13 cellular contexts compared by ENCODE assay signal in the genomic region with DNA sequence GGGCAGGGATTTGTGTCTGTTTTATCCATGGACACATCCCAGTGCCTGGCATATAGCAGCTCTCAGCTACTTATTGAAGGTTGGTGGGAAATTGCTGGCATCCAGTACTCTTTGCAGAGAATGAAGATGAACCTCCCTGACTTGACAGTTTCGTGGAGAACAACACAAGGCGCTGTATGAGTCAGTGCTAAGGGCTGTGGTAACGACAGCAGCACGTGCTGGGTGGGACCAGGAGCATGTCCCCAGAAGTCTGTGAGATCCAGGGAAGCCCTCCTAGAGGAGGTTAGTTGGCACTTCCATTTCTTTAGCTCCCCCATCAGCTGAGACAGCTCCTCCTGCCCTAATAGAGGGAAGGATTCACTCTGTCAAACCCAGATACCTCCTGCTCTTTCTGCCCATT. TPM values are rescaled to one million over a fixed set of nuclear protein-coding genes. Genes with fewer than 3 reads are reported as not detected.
DNase-seq lines count a peak whose midpoint lies in the region; ATAC-seq and TF ChIP-seq lines count a peak whose summit lies in the region.
"Had no signal": no experiment of that assay in that cellular context is flagged by ENCODE, and none has a peak within 500 bp of the region (broad histone marks: within the 10 kb centered on the region; RNA-seq: fewer than 3 reads in every experiment).

No MANE protein-coding gene starts in this region.

- peaks cover 68% of the 10 kb centered on the region for H3K4me1 Mint-ChIP-seq in activated naive CD8-positive, alpha-beta T cell (ENCODE audit: low read depth)
- peaks cover 53% of the 10 kb centered on the region for H3K4me1 Mint-ChIP-seq in activated naive CD8-positive, alpha-beta T cell treated with anti-CD3 and anti-CD28 coated beads for 36 hours
- H3K4me1 Mint-ChIP-seq in central memory CD8-positive, alpha-beta T cell = peaks cover 27% of the 10 kb centered on the region
- peaks cover 5% of the 10 kb centered on the region for H3K4me1 Mint-ChIP-seq in MCF 10A (ENCODE audit: insufficient read depth, unreplicated experiment)

- H3K27me3 Mint-ChIP-seq in activated naive CD8-positive, alpha-beta T cell = no peaks in the 10 kb centered on the region
- no peaks in the 10 kb centered on the region for H3K27me3 Mint-ChIP-seq in activated naive CD8-positive, alpha-beta T cell treated with anti-CD3 and anti-CD28 coated beads for 36 hours
- H3K27me3 Mint-ChIP-seq in central memory CD8-positive, alpha-beta T cell = no peaks in the 10 kb centered on the region
- H3K27me3 Mint-ChIP-seq in MCF 10A (ENCODE audit: insufficient read depth, unreplicated experiment) = peaks cover 8% of the 10 kb centered on the region

- no peak for DNase-seq in activated naive CD8-positive, alpha-beta T cell treated with anti-CD3 and anti-CD28 coated beads for 36 hours
- DNase-seq in NB4 (ENCODE audit: low read depth) (peak; percentile 32), MCF 10A (ENCODE audit: unreplicated experiment) (no peak), suprapubic skin (ENCODE audit: low spot score in 2 of 2) (no peak), retina (no peak)
- DNase-seq in central memory CD8-positive, alpha-beta T cell (ENCODE audit: low spot score in 2 of 2) = no peak
- no peak for DNase-seq in stimulated activated naive CD8-positive, alpha-beta T cell treated with anti-CD3 and anti-CD28 coated beads, Interleukin-15, Interleukin-2, amounts not matched to agents 100 U/mL and 50 U/mL, for 24 hours
- DNase-seq: activated effector memory CD4-positive, alpha-beta T cell treated with Interleukin-2 at 50 U/mL for 16 hours; ovary; SW 1271 had no signal

- no peak for TF ChIP-seq EP300 in suprapubic skin (IDR thresholded peaks at IDR 0.05)

- peak overlapping the region; percentile 58 for H3K27ac Mint-ChIP-seq in activated naive CD8-positive, alpha-beta T cell
- no peak overlapping the region for H3K27ac Mint-ChIP-seq in activated naive CD8-positive, alpha-beta T cell treated with anti-CD3 and anti-CD28 coated beads for 36 hours
- H3K27ac Mint-ChIP-seq in central memory CD8-positive, alpha-beta T cell (ENCODE audit: low read depth) = peak overlapping the region; percentile 63
- no peak overlapping the region for H3K27ac Mint-ChIP-seq in MCF 10A (ENCODE audit: low read depth, unreplicated experiment)

- WGBS in suprapubic skin = 45% methylated on average over 4 of the region's 4 CpGs

- intact Hi-C loops in MCF 10A (cut with micrococcal nuclease) = no loop called here

- peaks cover under 1% of the 10 kb centered on the region for H3K27me3 ChIP-seq in suprapubic skin
- H3K27me3 ChIP-seq: ovary had no signal

- no peak overlapping the region for H3K4me3 ChIP-seq in NB4 (ENCODE audit: low read depth, low read length)
- H3K4me3 ChIP-seq in suprapubic skin = no peak overlapping the region
- H3K4me3 ChIP-seq: ovary had no signal

- TF ChIP-seq POLR2A in NB4 (IDR thresholded peaks at IDR 0.05; ENCODE audit: extremely low read depth, insufficient read length) (no peak), suprapubic skin (IDR thresholded peaks at IDR 0.05) (no peak)

- H3K4me3 Mint-ChIP-seq in activated naive CD8-positive, alpha-beta T cell = peak overlapping the region; percentile 27
- H3K4me3 Mint-ChIP-seq in activated naive CD8-positive, alpha-beta T cell treated with anti-CD3 and anti-CD28 coated beads for 36 hours = no peak overlapping the region
- H3K4me3 Mint-ChIP-seq in central memory CD8-positive, alpha-beta T cell = no peak overlapping the region
- H3K4me3 Mint-ChIP-seq in MCF 10A (ENCODE audit: unreplicated experiment) = no peak overlapping the region

- H3K4me1 ChIP-seq in suprapubic skin = peaks cover under 1% of the 10 kb centered on the region

- ATAC-seq in central memory CD8-positive, alpha-beta T cell (replicated peaks; ENCODE audit: extremely low read depth, poor library complexity, severe bottlenecking) = no peak
- peak; percentile 47 for ATAC-seq in stimulated activated naive CD8-positive, alpha-beta T cell treated with anti-CD3 and anti-CD28 coated beads, Interleukin-15, Interleukin-2, amounts not matched to agents 100 U/mL and 50 U/mL, for 24 hours

- peaks cover 4% of the 10 kb centered on the region for H3K36me3 Mint-ChIP-seq in activated naive CD8-positive, alpha-beta T cell
- no peaks in the 10 kb centered on the region for H3K36me3 Mint-ChIP-seq in activated naive CD8-positive, alpha-beta T cell treated with anti-CD3 and anti-CD28 coated beads for 36 hours
- peaks cover 1% of the 10 kb centered on the region for H3K36me3 Mint-ChIP-seq in central memory CD8-positive, alpha-beta T cell (ENCODE audit: insufficient read depth)
- H3K36me3 Mint-ChIP-seq in MCF 10A (ENCODE audit: insufficient read depth, unreplicated experiment) = no peaks in the 10 kb centered on the region

- no peaks in the 10 kb centered on the region for H3K9me3 ChIP-seq in suprapubic skin
- H3K9me3 ChIP-seq: ovary had no signal

- CTCF ChIA-PET in MCF 10A (lab: Yijun Ruan, JAX) = interaction anchor here (0.6 to 7.1 kb wide), 14 partner anchors 10 to 281 kb away, joined by 3 to 93 read pairs (median 5); a partner anchor contains a TSS

- H3K9me3 Mint-ChIP-seq in activated naive CD8-positive, alpha-beta T cell (ENCODE audit: low read depth) = no peaks in the 10 kb centered on the region
- no peaks in the 10 kb centered on the region for H3K9me3 Mint-ChIP-seq in activated naive CD8-positive, alpha-beta T cell treated with anti-CD3 and anti-CD28 coated beads for 36 hours
- H3K9me3 Mint-ChIP-seq in central memory CD8-positive, alpha-beta T cell = no peaks in the 10 kb centered on the region
- no peaks in the 10 kb centered on the region for H3K9me3 Mint-ChIP-seq in MCF 10A (ENCODE audit: unreplicated experiment)

- POLR2A ChIA-PET in MCF 10A (lab: Yijun Ruan, JAX) = interaction anchor here (0.6 to 1.5 kb wide), 4 partner anchors 8 to 66 kb away, joined by 3 read pairs; a partner anchor contains a TSS

- no peaks in the 10 kb centered on the region for H3K36me3 ChIP-seq in suprapubic skin
- H3K36me3 ChIP-seq: ovary had no signal

- no TSS peak for BruUV-seq in MCF 10A (replicated peaks; lab: Mats Ljungman, UMichigan)

- TF ChIP-seq CTCF in NB4 (IDR thresholded peaks at IDR 0.05; ENCODE audit: low read depth, low read length) (no peak), MCF 10A (IDR thresholded peaks at IDR 0.05; ENCODE audit: unreplicated experiment) (no peak), suprapubic skin (IDR thresholded peaks at IDR 0.05) (no peak)

- no peak overlapping the region for H3K27ac ChIP-seq in suprapubic skin
- H3K27ac ChIP-seq: ovary had no signal

RNA-seq across cellular contexts. Expression of a gene that starts 25.9 kb away (rescaled TPM):
- not detected for total RNA-seq in activated naive CD8-positive, alpha-beta T cell treated with anti-CD3 and anti-CD28 coated beads for 36 hours
- not detected in 2 replicates for total RNA-seq in MCF 10A (2022)
- total RNA-seq in suprapubic skin = not detected
- total RNA-seq: cardiac septum, mesenteric fat pad, ovary had no signal

RNA-seq across cellular contexts. Expression of a gene that starts 27.6 kb away (rescaled TPM):
- not detected for total RNA-seq in activated naive CD8-positive, alpha-beta T cell treated with anti-CD3 and anti-CD28 coated beads for 36 hours
- total RNA-seq in MCF 10A (2022) (not detected in 2 replicates), suprapubic skin (1 to 10 TPM in 2 of 4 donors, under 1 TPM in 1, not detected in 1; 0.49 to 1.6 (median 1.0) TPM)

RNA-seq across cellular contexts. Expression of a gene that starts 60.0 kb away (rescaled TPM):
- 10 to 100 TPM; 53.5 to 57.8 TPM for total RNA-seq in activated naive CD8-positive, alpha-beta T cell treated with anti-CD3 and anti-CD28 coated beads for 36 hours
- 142 and 178 TPM in 2 replicates for total RNA-seq in MCF 10A (2022)
- 10 to 100 TPM; 38.0 to 72.3 (median 62.4) TPM for total RNA-seq in suprapubic skin

Comparison
In these comparisons a context has a peak if more than half of its experiments do, and no peak if none do; other contexts are left out.
1. H3K27ac Mint-ChIP-seq: peak in activated naive CD8-positive, alpha-beta T cell (single experiment) and central memory CD8-positive, alpha-beta T cell (single experiment); none in activated naive CD8-positive, alpha-beta T cell treated with anti-CD3 and anti-CD28 coated beads for 36 hours (single experiment) and MCF 10A (single experiment).